In genomic region chr3:134817297-134817696, GRCh38 we compare ENCODE assay signal across 19 cellular contexts. TPM values are rescaled to one million over a fixed set of nuclear protein-coding genes. Genes with fewer than 3 reads are reported as not detected.
A peak's percentile ranks its signal among the peaks of the same experiment; 100 is the strongest.
DNase-seq lines count a peak whose midpoint lies in the region; ATAC-seq, FAIRE-seq and TF ChIP-seq lines count a peak whose summit lies in the region.
"Had no signal": no experiment of that assay in that cellular context is flagged by ENCODE, and none has a peak within 500 bp of the region (broad histone marks: within the 10 kb centered on the region; RNA-seq: fewer than 3 reads in every experiment).

No MANE protein-coding gene starts in this region.

- 78 to 89% (median 85%) methylated on average over 5 to 6 of the region's 6 CpGs for WGBS in adrenal gland, 4 donors

- H3K27me3 ChIP-seq in adrenal gland: no peaks in the 10 kb centered on the region
- H3K27me3 ChIP-seq: upper lobe of right lung had no signal

- FAIRE-seq in HTR-8/SVneo (lab: Jason Lieb, UNC): no peak
- FAIRE-seq: H54 had no signal

- no peak for TF ChIP-seq POLR2A in adrenal gland (IDR thresholded peaks at IDR 0.05)

- TF ChIP-seq CTCF in GM12865 (IDR thresholded peaks at IDR 0.05; ENCODE audit: insufficient read depth, low read depth, low read length, missing control alignments) (no peak), adrenal gland (IDR thresholded peaks at IDR 0.05) (no peak)

- no peaks in the 10 kb centered on the region for H3K4me1 ChIP-seq in adrenal gland (replicated peaks in 1 of 2)
- H3K4me1 ChIP-seq: upper lobe of right lung had no signal

- ATAC-seq in GM19438 (IDR thresholded peaks at IDR 0.05; ENCODE audit: low read depth, unreplicated experiment) (peak; percentile 92), HG02840 (IDR thresholded peaks at IDR 0.05; ENCODE audit: low FRiP score, unreplicated experiment) (peak; percentile 53), HG03520 (IDR thresholded peaks at IDR 0.05; ENCODE audit: unreplicated experiment) (peak; percentile 72)
- ATAC-seq: left lobe of liver, upper lobe of right lung had no signal

- intact Hi-C loops in adrenal gland (cut with DNase I): no loop called here

- H3K27ac ChIP-seq in adrenal gland: no peak overlapping the region
- H3K27ac ChIP-seq: upper lobe of right lung had no signal

- H3K4me3 ChIP-seq in GM12865 (ENCODE audit: low read depth, low read length) (no peak overlapping the region), adrenal gland (no peak overlapping the region)
- H3K4me3 ChIP-seq: upper lobe of right lung had no signal

- DNase-seq in GM12865 (ENCODE audit: low read depth) (peak; percentile 34), adrenal gland (no peak), DMS153 treated with DMSO at 0.1 percent for 48 hours (lab: John Stamatoyannopoulos, UW; ENCODE audit: unreplicated experiment) (no peak), HTR-8/SVneo (ENCODE audit: insufficient read length, low spot score) (no peak)
- DNase-seq in stimulated activated CD4-positive, alpha-beta T cell treated with anti-CD3 and anti-CD28 coated beads, Interleukin-2, amount 100 ng/mL, for 48 hours: no peak
- DNase-seq: ACHN; activated gamma-delta T cell treated with Interleukin-2 at 50 U/mL for 16 hours; anterior cingulate cortex; CD4-positive, alpha-beta memory T cell; foreskin fibroblast; NCI-H1092 treated with DMSO at 0.1 percent for 48 hours; T-helper 1 cell; upper lobe of right lung had no signal

- no peaks in the 10 kb centered on the region for H3K9me3 ChIP-seq in adrenal gland (replicated peaks in 1 of 3)
- H3K9me3 ChIP-seq: upper lobe of right lung had no signal

- no peaks in the 10 kb centered on the region for H3K36me3 ChIP-seq in adrenal gland (replicated peaks in 1 of 2)
- H3K36me3 ChIP-seq: upper lobe of right lung had no signal

RNA-seq across cellular contexts. Expression of gene EPHB1, which starts 22.2 kb away (rescaled TPM):
- total RNA-seq in adrenal gland: 1 to 10 TPM in 5 of 8 donors, under 1 TPM in 3; 0.12 to 3.4 (median 1.1) TPM
- polyA plus RNA-seq in adrenal gland: under 1 TPM; 0.10 to 0.56 (median 0.53) TPM
- total RNA-seq: activated CD8-positive, alpha-beta memory T cell treated with anti-CD3 and anti-CD28 coated beads for 36 hours had no signal
